8 cellular contexts compared by ENCODE assay signal in genomic region chr17:59220328-59221158, GRCh38. TPM values are rescaled to one million over a fixed set of nuclear protein-coding genes. Genes with fewer than 3 reads are reported as not detected.
DNase-seq lines count a peak whose midpoint lies in the region; ATAC-seq and TF ChIP-seq lines count a peak whose summit lies in the region.

TSS of gene GDPD1 (plus strand) at chr17:59220511. CDS start at chr17:59220610, 99 bp downstream.

- DNase-seq in C1 segment of cervical spinal cord (lab: John Stamatoyannopoulos, UW) (peak; percentile 40 to 97 (median 91)), GM19240 (ENCODE audit: insufficient read length, low spot score) (peak; percentile 67), NCI-H510A treated with DMSO at 0.1 percent for 48 hours (lab: John Stamatoyannopoulos, UW) (peak; percentile 98), colonic mucosa (peak; percentile 96), left colon (peak; percentile 94 to 98)
- DNase-seq in activated CD4-positive, alpha-beta T cell treated with anti-CD3 and anti-CD28 coated beads for 4 hours, result peak; percentile 95 to 97
- peak; percentile 95 to 96 for DNase-seq in stimulated activated CD4-positive, alpha-beta T cell treated with anti-CD3 and anti-CD28 coated beads, Interleukin-1b, Interleukin-23, amount 100 ng/mL, for 4 hours (ENCODE audit: low read depth in 2 of 2)

- peak within 1 kb of the TSS; percentile 74 for H3K4me3 ChIP-seq in colonic mucosa

- ATAC-seq in HG03457 (IDR thresholded peaks at IDR 0.05; ENCODE audit: unreplicated experiment) (peak; percentile 80), left colon (peak; percentile 96)

- H3K4me1 ChIP-seq in colonic mucosa, result no peaks in the 10 kb centered on the region

- peak within 1 kb of the TSS; percentile 78 for H3K27ac ChIP-seq in colonic mucosa

- peak within 1 kb of the TSS; percentile 97 to 98 for H3K9ac ChIP-seq in colonic mucosa (ENCODE audit: low read depth in 2 of 2, low read length in 2 of 2)

- peak; percentile 70 for TF ChIP-seq CTCF in colonic mucosa (IDR thresholded peaks at IDR 0.05)

- H3K36me3 ChIP-seq in colonic mucosa, result no peaks in the 10 kb centered on the region

- H3K27me3 ChIP-seq in colonic mucosa, result no peaks in the 10 kb centered on the region

- H3K9me3 ChIP-seq in colonic mucosa, result no peaks in the 10 kb centered on the region

- intact Hi-C loops in colonic mucosa (cut with DNase I) (no loop called here), left colon (cut with DNase I, micrococcal nuclease) (no loop called here)

RNA-seq across cellular contexts. Expression of gene GDPD1, which starts in this region (rescaled TPM):
- total RNA-seq in colonic mucosa (1 to 10 TPM; 3.4 to 5.0 TPM), left colon (1 to 10 TPM; 3.9 TPM)

Comparison
In these comparisons a context has a peak if more than half of its experiments do, and no peak if none do; other contexts are left out.
1. Peak in every context shown above with its lines: DNase-seq, ATAC-seq, H3K4me3 ChIP-seq and H3K27ac ChIP-seq.